In the genomic region with DNA sequence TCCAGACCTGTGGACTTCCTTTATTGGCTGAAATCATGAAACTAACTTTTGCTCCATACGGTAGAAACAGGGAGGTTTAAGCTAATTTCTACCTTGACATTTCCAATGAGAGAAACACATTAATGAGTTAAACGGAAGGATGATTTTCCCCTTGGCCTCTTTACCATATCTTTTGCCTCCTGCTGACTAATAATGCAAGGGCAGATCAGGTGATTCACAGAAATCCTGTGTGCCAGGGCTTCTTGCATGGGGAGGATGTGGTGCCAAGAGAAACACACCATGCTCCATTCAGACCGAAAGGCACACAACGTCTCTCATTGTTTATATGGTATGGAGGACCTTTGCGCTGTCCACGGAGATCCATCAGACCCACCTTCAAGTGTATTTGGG, we compare ENCODE assay signal across 15 cellular contexts. TPM values are rescaled to one million over a fixed set of nuclear protein-coding genes. Genes with fewer than 3 reads are reported as not detected.
DNase-seq lines count a peak whose midpoint lies in the region; ATAC-seq and TF ChIP-seq lines count a peak whose summit lies in the region.
"Had no signal": no experiment of that assay in that cellular context is flagged by ENCODE, and none has a peak within 500 bp of the region (broad histone marks: within the 10 kb centered on the region; RNA-seq: fewer than 3 reads in every experiment).

No MANE protein-coding gene starts in this region.

- DNase-seq in NCI-H1092 treated with DMSO at 0.1 percent for 48 hours (lab: John Stamatoyannopoulos, UW) (peak; percentile 49), choroid plexus epithelial cell (ENCODE audit: low read depth) (peak; percentile 41), nephron progenitor cell (no peak), CD1c-positive myeloid dendritic cell (ENCODE audit: extremely low spot score) (no peak), NCI-H1105 treated with DMSO at 0.1 percent for 48 hours (lab: John Stamatoyannopoulos, UW) (no peak), occipital lobe (lab: John Stamatoyannopoulos, UW) (no peak)
- DNase-seq in stimulated activated naive B cell treated with anti-CD40 and anti-IgM and Interleukin-4, amounts not matched to agents 10 μg/mL and 1 μg/mL and 100 μg/mL, for 72 hours = no peak
- DNase-seq: activated CD4-positive, alpha-beta T cell treated with anti-CD3 and anti-CD28 coated beads for 48 hours; activated gamma-delta T cell treated with Interleukin-2 at 50 U/mL for 16 hours; Kasumi-1; naive B cell; NCI-H510A treated with DMSO at 0.1 percent for 48 hours had no signal

- peak overlapping the region; percentile 38 for H3K4me3 Mint-ChIP-seq in nephron progenitor cell
- H3K4me3 Mint-ChIP-seq in stimulated activated naive B cell treated with anti-CD40 and anti-IgM and Interleukin-4, amounts not matched to agents 10 μg/mL and 1 μg/mL and 100 μg/mL, for 72 hours = no peak overlapping the region
- H3K4me3 Mint-ChIP-seq: naive B cell had no signal

- H3K36me3 Mint-ChIP-seq in nephron progenitor cell (ENCODE audit: low read depth) = peaks cover 24% of the 10 kb centered on the region
- H3K36me3 Mint-ChIP-seq in stimulated activated naive B cell treated with anti-CD40 and anti-IgM and Interleukin-4, amounts not matched to agents 10 μg/mL and 1 μg/mL and 100 μg/mL, for 72 hours = peaks cover 0 to 3% of the 10 kb centered on the region in 2 donors
- H3K36me3 Mint-ChIP-seq: naive B cell had no signal

- peaks cover 62% of the 10 kb centered on the region for H3K4me1 Mint-ChIP-seq in nephron progenitor cell
- H3K4me1 Mint-ChIP-seq in stimulated activated naive B cell treated with anti-CD40 and anti-IgM and Interleukin-4, amounts not matched to agents 10 μg/mL and 1 μg/mL and 100 μg/mL, for 72 hours = peaks cover 0 to 5% of the 10 kb centered on the region in 2 donors
- H3K4me1 Mint-ChIP-seq: naive B cell had no signal

- H3K27ac ChIP-seq in C4-2B = peak overlapping the region; percentile 13; the same call in 1 of the 2 replicates

- no peak for ATAC-seq in stimulated activated naive B cell treated with anti-CD40 and anti-IgM and Interleukin-4, amounts not matched to agents 10 μg/mL and 1 μg/mL and 100 μg/mL, for 72 hours (replicated peaks)
- ATAC-seq: HCT116 had no signal

- H3K27me3 Mint-ChIP-seq in nephron progenitor cell (ENCODE audit: low read depth, poor library complexity) = no peaks in the 10 kb centered on the region
- H3K27me3 Mint-ChIP-seq in stimulated activated naive B cell treated with anti-CD40 and anti-IgM and Interleukin-4, amounts not matched to agents 10 μg/mL and 1 μg/mL and 100 μg/mL, for 72 hours = peaks cover 5 to 10% of the 10 kb centered on the region in 2 donors

- H3K9me3 Mint-ChIP-seq in nephron progenitor cell = peaks cover 37% of the 10 kb centered on the region
- H3K9me3 Mint-ChIP-seq in stimulated activated naive B cell treated with anti-CD40 and anti-IgM and Interleukin-4, amounts not matched to agents 10 μg/mL and 1 μg/mL and 100 μg/mL, for 72 hours = peaks cover 0 to 5% of the 10 kb centered on the region in 2 donors

- peak overlapping the region; percentile 99 for H3K27ac Mint-ChIP-seq in nephron progenitor cell
- no peak overlapping the region for H3K27ac Mint-ChIP-seq in stimulated activated naive B cell treated with anti-CD40 and anti-IgM and Interleukin-4, amounts not matched to agents 10 μg/mL and 1 μg/mL and 100 μg/mL, for 72 hours
- H3K27ac Mint-ChIP-seq: naive B cell had no signal

- H3K4me3 ChIP-seq in choroid plexus epithelial cell (ENCODE audit: low read depth, low read length) = no peak overlapping the region
- H3K4me3 ChIP-seq: dorsolateral prefrontal cortex had no signal

- TF ChIP-seq CTCF in C4-2B (conservative IDR thresholded peaks at IDR 0.05) (no peak), choroid plexus epithelial cell (conservative IDR thresholded peaks at IDR 0.05; ENCODE audit: low read depth, low read length) (no peak), nephron progenitor cell (IDR thresholded peaks at IDR 0.05) (no peak)

RNA-seq across cellular contexts. Expression of a gene that starts 17.4 kb away (rescaled TPM):
- total RNA-seq in occipital lobe = 3.3 TPM

Comparison
In these comparisons a context has a peak if more than half of its experiments do, and no peak if none do; other contexts are left out.
1. DNase-seq: peak in NCI-H1092 treated with DMSO at 0.1 percent for 48 hours (single experiment) and choroid plexus epithelial cell (single experiment); none in nephron progenitor cell (single experiment), CD1c-positive myeloid dendritic cell (single experiment), stimulated activated naive B cell treated with anti-CD40 and anti-IgM and Interleukin-4, amounts not matched to agents 10 μg/mL and 1 μg/mL and 100 μg/mL, for 72 hours (single experiment), NCI-H1105 treated with DMSO at 0.1 percent for 48 hours (single experiment) and occipital lobe (single experiment).